ENCODE assay signal across 1 cellular context in genomic region chr6:15399651-15400470, GRCh38.
TF ChIP-seq lines count a peak whose summit lies in the region.

No MANE protein-coding gene starts in this region.

TF ChIP-seq in HEK293, 187 proteins besides CTCF, POLR2A, EP300 and RAD21 (continued from another document and continues in another):
- TF ChIP-seq ZEB2 (tag by site-specific recombination; IDR thresholded peaks at IDR 0.05): peak; percentile 11; the same call in 1 of the 2 replicates
- no peak for TF ChIP-seq ZNF785 (tag by site-specific recombination; IDR thresholded peaks at IDR 0.05)
- 0 out of 2 replicates have a peak, but pooled peaks have one; percentile 6 for TF ChIP-seq EGR2 (tag by site-specific recombination; IDR thresholded peaks at IDR 0.05; ENCODE audit: low read depth)
- TF ChIP-seq, protein P1, sequence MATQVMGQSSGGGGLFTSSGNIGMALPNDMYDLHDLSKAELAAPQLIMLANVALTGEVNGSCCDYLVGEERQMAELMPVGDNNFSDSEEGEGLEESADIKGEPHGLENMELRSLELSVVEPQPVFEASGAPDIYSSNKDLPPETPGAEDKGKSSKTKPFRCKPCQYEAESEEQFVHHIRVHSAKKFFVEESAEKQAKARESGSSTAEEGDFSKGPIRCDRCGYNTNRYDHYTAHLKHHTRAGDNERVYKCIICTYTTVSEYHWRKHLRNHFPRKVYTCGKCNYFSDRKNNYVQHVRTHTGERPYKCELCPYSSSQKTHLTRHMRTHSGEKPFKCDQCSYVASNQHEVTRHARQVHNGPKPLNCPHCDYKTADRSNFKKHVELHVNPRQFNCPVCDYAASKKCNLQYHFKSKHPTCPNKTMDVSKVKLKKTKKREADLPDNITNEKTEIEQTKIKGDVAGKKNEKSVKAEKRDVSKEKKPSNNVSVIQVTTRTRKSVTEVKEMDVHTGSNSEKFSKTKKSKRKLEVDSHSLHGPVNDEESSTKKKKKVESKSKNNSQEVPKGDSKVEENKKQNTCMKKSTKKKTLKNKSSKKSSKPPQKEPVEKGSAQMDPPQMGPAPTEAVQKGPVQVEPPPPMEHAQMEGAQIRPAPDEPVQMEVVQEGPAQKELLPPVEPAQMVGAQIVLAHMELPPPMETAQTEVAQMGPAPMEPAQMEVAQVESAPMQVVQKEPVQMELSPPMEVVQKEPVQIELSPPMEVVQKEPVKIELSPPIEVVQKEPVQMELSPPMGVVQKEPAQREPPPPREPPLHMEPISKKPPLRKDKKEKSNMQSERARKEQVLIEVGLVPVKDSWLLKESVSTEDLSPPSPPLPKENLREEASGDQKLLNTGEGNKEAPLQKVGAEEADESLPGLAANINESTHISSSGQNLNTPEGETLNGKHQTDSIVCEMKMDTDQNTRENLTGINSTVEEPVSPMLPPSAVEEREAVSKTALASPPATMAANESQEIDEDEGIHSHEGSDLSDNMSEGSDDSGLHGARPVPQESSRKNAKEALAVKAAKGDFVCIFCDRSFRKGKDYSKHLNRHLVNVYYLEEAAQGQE (tag by site-specific recombination; IDR thresholded peaks at IDR 0.05): peak; percentile 41; the same call in 1 of the 2 replicates
- no peak for TF ChIP-seq ZNF133 (tag by site-specific recombination; IDR thresholded peaks at IDR 0.05)
- TF ChIP-seq KLF10 (tag by site-specific recombination; IDR thresholded peaks at IDR 0.05): no peak; the same call in 1 of the 2 replicates
- TF ChIP-seq ZNF239 (tag by site-specific recombination; IDR thresholded peaks at IDR 0.05): no peak
- peak; percentile 73 for TF ChIP-seq OSR2 (tag by site-specific recombination; IDR thresholded peaks at IDR 0.05)
- peak; percentile 49; the same call in 1 of the 2 replicates for TF ChIP-seq GLIS2 (tag by site-specific recombination; IDR thresholded peaks at IDR 0.05)
- TF ChIP-seq WT1 (tag by site-specific recombination; IDR thresholded peaks at IDR 0.05): no peak
- no peak for TF ChIP-seq TSHZ1 (tag by site-specific recombination; IDR thresholded peaks at IDR 0.05; ENCODE audit: borderline replicate concordance)
- no peak for TF ChIP-seq ZNF558 (tag by site-specific recombination; IDR thresholded peaks at IDR 0.05)
- TF ChIP-seq ZNF433 (tag by site-specific recombination; IDR thresholded peaks at IDR 0.05; ENCODE audit: low read depth): no peak
- no peak for TF ChIP-seq BCL11A (tag by site-specific recombination; IDR thresholded peaks at IDR 0.05; ENCODE audit: low read depth)
- no peak for TF ChIP-seq MYNN (tag by site-specific recombination; IDR thresholded peaks at IDR 0.05; ENCODE audit: borderline replicate concordance)
- no peak for TF ChIP-seq ZNF341 (tag by site-specific recombination; IDR thresholded peaks at IDR 0.05; ENCODE audit: low read depth)
- no peak for TF ChIP-seq BCL11B (tag by site-specific recombination; IDR thresholded peaks at IDR 0.05; ENCODE audit: low read depth)
- TF ChIP-seq ZNF184 (tag by site-specific recombination; IDR thresholded peaks at IDR 0.05): no peak
- no peak for TF ChIP-seq ZNF549 (tag by site-specific recombination; IDR thresholded peaks at IDR 0.05)
- TF ChIP-seq ZNF335 (tag by site-specific recombination; conservative IDR thresholded peaks at IDR 0.05): peak; percentile 63; the same call in 1 of the 2 replicates
- TF ChIP-seq ZNF629 (tag by site-specific recombination; IDR thresholded peaks at IDR 0.05): no peak
- TF ChIP-seq MZF1 (tag by site-specific recombination; IDR thresholded peaks at IDR 0.05; ENCODE audit: borderline replicate concordance): no peak
- TF ChIP-seq OVOL3 (tag by site-specific recombination; IDR thresholded peaks at IDR 0.05): no peak
- TF ChIP-seq ZNF248 (tag by site-specific recombination; IDR thresholded peaks at IDR 0.05): no peak
- TF ChIP-seq ZNF350 (tag by site-specific recombination; IDR thresholded peaks at IDR 0.05): no peak
- TF ChIP-seq ZNF529 (tag by site-specific recombination; IDR thresholded peaks at IDR 0.05; ENCODE audit: insufficient replicate concordance): no peak
- TF ChIP-seq ZNF311 (tag by site-specific recombination; IDR thresholded peaks at IDR 0.05; ENCODE audit: borderline replicate concordance): no peak
- TF ChIP-seq KLF9 (tag by site-specific recombination; IDR thresholded peaks at IDR 0.05; ENCODE audit: low read depth): no peak
- TF ChIP-seq ZNF548 (tag by site-specific recombination; IDR thresholded peaks at IDR 0.05): no peak
- no peak for TF ChIP-seq ZBTB20 (tag by site-specific recombination; IDR thresholded peaks at IDR 0.05)
- peak; percentile 51 for TF ChIP-seq ZNF843 (tag by site-specific recombination; IDR thresholded peaks at IDR 0.05)
- TF ChIP-seq ZNF37A (tag by site-specific recombination; IDR thresholded peaks at IDR 0.05): no peak
- no peak for TF ChIP-seq ZNF280C (tag by site-specific recombination; IDR thresholded peaks at IDR 0.05)
- TF ChIP-seq ZNF366 (tag by site-specific recombination; conservative IDR thresholded peaks at IDR 0.05): no peak
- no peak for TF ChIP-seq ZNF560 (tag by site-specific recombination; IDR thresholded peaks at IDR 0.05; ENCODE audit: borderline replicate concordance)
- no peak for TF ChIP-seq ZNF223 (tag by site-specific recombination; IDR thresholded peaks at IDR 0.05)
- TF ChIP-seq, protein P2, sequence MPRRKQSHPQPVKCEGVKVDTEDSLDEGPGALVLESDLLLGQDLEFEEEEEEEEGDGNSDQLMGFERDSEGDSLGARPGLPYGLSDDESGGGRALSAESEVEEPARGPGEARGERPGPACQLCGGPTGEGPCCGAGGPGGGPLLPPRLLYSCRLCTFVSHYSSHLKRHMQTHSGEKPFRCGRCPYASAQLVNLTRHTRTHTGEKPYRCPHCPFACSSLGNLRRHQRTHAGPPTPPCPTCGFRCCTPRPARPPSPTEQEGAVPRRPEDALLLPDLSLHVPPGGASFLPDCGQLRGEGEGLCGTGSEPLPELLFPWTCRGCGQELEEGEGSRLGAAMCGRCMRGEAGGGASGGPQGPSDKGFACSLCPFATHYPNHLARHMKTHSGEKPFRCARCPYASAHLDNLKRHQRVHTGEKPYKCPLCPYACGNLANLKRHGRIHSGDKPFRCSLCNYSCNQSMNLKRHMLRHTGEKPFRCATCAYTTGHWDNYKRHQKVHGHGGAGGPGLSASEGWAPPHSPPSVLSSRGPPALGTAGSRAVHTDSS (tag by site-specific recombination; IDR thresholded peaks at IDR 0.05): no peak
- no peak for TF ChIP-seq ZNF2 (tag by site-specific recombination; IDR thresholded peaks at IDR 0.05)
- no peak for TF ChIP-seq PRDM10 (tag by site-specific recombination; IDR thresholded peaks at IDR 0.05)
- no peak for TF ChIP-seq KLF1 (tag by site-specific recombination; IDR thresholded peaks at IDR 0.05)
- no peak for TF ChIP-seq ZNF292 (tag by site-specific recombination; IDR thresholded peaks at IDR 0.05; ENCODE audit: borderline replicate concordance, low read depth)
- peak; percentile 69 for TF ChIP-seq ZNF398 (tag by site-specific recombination; IDR thresholded peaks at IDR 0.05)
- TF ChIP-seq YY1 (tag by site-specific recombination; IDR thresholded peaks at IDR 0.05): no peak; the same call in 1 of the 2 replicates
- TF ChIP-seq ZSCAN16 (tag by site-specific recombination; IDR thresholded peaks at IDR 0.05): no peak
- TF ChIP-seq ZNF10 (tag by site-specific recombination; IDR thresholded peaks at IDR 0.05): no peak
- TF ChIP-seq ZNF274 (IDR thresholded peaks at IDR 0.05; ENCODE audit: low read length): no peak
- TF ChIP-seq ZNF274 (tag by site-specific recombination; IDR thresholded peaks at IDR 0.05; ENCODE audit: borderline replicate concordance): no peak
- TF ChIP-seq PRDM6 (tag by site-specific recombination; IDR thresholded peaks at IDR 0.05): peak; percentile 87
- TF ChIP-seq ZNF585B (tag by site-specific recombination; IDR thresholded peaks at IDR 0.05): no peak
- no peak for TF ChIP-seq ZFP37 (tag by site-specific recombination; IDR thresholded peaks at IDR 0.05)
- no peak for TF ChIP-seq ZNF76 (tag by site-specific recombination; IDR thresholded peaks at IDR 0.05; ENCODE audit: borderline replicate concordance, low read depth)
- no peak for TF ChIP-seq ZBTB1 (tag by site-specific recombination; IDR thresholded peaks at IDR 0.05)
- no peak for TF ChIP-seq ZNF621 (tag by site-specific recombination; IDR thresholded peaks at IDR 0.05)
